In genomic region chr1:162680419-162681126, GRCh38 we compare ENCODE assay signal across 11 cellular contexts. TPM values are rescaled to one million over a fixed set of nuclear protein-coding genes. Genes with fewer than 3 reads are reported as not detected.
A peak's percentile ranks its signal among the peaks of the same experiment; 100 is the strongest.
DNase-seq lines count a peak whose midpoint lies in the region; ATAC-seq, FAIRE-seq and TF ChIP-seq lines count a peak whose summit lies in the region.
"Had no signal": no experiment of that assay in that cellular context is flagged by ENCODE, and none has a peak within 500 bp of the region (broad histone marks: within the 10 kb centered on the region; RNA-seq: fewer than 3 reads in every experiment).

No MANE protein-coding gene starts in this region.

- no peak for TF ChIP-seq POLR2A in IMR-90 (IDR thresholded peaks at IDR 0.05; ENCODE audit: low read depth, low read length)

- peak overlapping the region; percentile 13; the same call in 1 of the 2 replicates for H3K23ac ChIP-seq in IMR-90 (ENCODE audit: low read depth, low read length)

- peaks cover 17% of the 10 kb centered on the region for H3K4me1 ChIP-seq in IMR-90 (ENCODE audit: control insufficient read depth, insufficient read depth, low read length)
- H3K4me1 ChIP-seq in tibial artery: peaks cover 0 to 53% (median 30%) of the 10 kb centered on the region in 4 donors

- no peak overlapping the region for H3K4me2 ChIP-seq in IMR-90 (ENCODE audit: low read depth, low read length)

- H2AFZ ChIP-seq in IMR-90 (replicated peaks; ENCODE audit: low read length, poor library complexity): no peak overlapping the region

- H2BK120ac ChIP-seq in IMR-90 (ENCODE audit: low read depth, low read length): peak overlapping the region; percentile 41; the same call in 1 of the 2 replicates

- H4K5ac ChIP-seq in IMR-90 (ENCODE audit: low read depth, low read length): peak overlapping the region; percentile 23; the same call in 1 of the 2 replicates

- intact Hi-C loops in IMR-90 (cut with micrococcal nuclease): no loop called here
- intact Hi-C loops in tibial artery (cut with DNase I; ENCODE audit: low total_unique reads): no loop called here
- intact Hi-C loops in CD14-positive monocyte (cut with micrococcal nuclease): no loop called here

- H3K27ac ChIP-seq in IMR-90 (ENCODE audit: insufficient read depth, low read length): no peak overlapping the region
- H3K27ac ChIP-seq in tibial artery: peak overlapping the region; percentile 19 to 43

- no peak overlapping the region; the same call in 1 of the 2 replicates for H2AK5ac ChIP-seq in IMR-90 (ENCODE audit: low read depth, low read length)

- H3K36me3 Mint-ChIP-seq in CD14-positive monocyte: no peaks in the 10 kb centered on the region

- H3K4me3 ChIP-seq in IMR-90 (ENCODE audit: insufficient read depth, low read depth, low read length) (no peak overlapping the region), bronchial epithelial cell (ENCODE audit: low read depth, low read length) (no peak overlapping the region), tibial artery (no peak overlapping the region)

- no TSS peak for BruUV-seq in IMR-90 (replicated peaks; lab: Mats Ljungman, UMichigan)

- TF ChIP-seq RAD21 in IMR-90 (IDR thresholded peaks at IDR 0.05; ENCODE audit: low read length): no peak

- H3K9me3 Mint-ChIP-seq in CD14-positive monocyte: peaks cover 0 to 7% (median 0%) of the 10 kb centered on the region in 7 donors

- H4K91ac ChIP-seq in IMR-90 (ENCODE audit: insufficient read depth, low read depth, low read length): no peak overlapping the region

- H3K79me1 ChIP-seq in IMR-90 (ENCODE audit: low read depth in 1 of 2, low read length in 2 of 2): peaks cover 39 to 78% of the 10 kb centered on the region in 2 experiments

- no peak overlapping the region for H4K8ac ChIP-seq in IMR-90 (ENCODE audit: low read depth in 2 of 2, low read length in 2 of 2)

- no peak overlapping the region for H3K56ac ChIP-seq in IMR-90 (ENCODE audit: extremely low read depth, insufficient read depth, low read length)

- no peak overlapping the region for H3K14ac ChIP-seq in IMR-90 (replicated peaks; ENCODE audit: low read depth, low read length)

- POLR2A ChIA-PET in IMR-90 (lab: Charles Lee; ENCODE audit: unreplicated experiment): interaction anchor here (0.5 kb wide), 1 partner anchor 16 kb away, joined by 3 read pairs; no protein-coding TSS in a partner anchor

- peaks cover 15% of the 10 kb centered on the region for H3K9me1 ChIP-seq in IMR-90 (ENCODE audit: insufficient read depth, low read length)

- no peak for FAIRE-seq in bronchial epithelial cell (lab: Jason Lieb, UNC)

- H3K9me3 ChIP-seq in IMR-90 (ENCODE audit: control insufficient read depth, insufficient read depth, low read length) (peaks cover 2% of the 10 kb centered on the region; the same call in 1 of the 2 replicates), tibial artery (no peaks in the 10 kb centered on the region)

- peaks cover 0 to 2% (median 2%) of the 10 kb centered on the region in 3 donors for H3K27me3 Mint-ChIP-seq in CD14-positive monocyte (ENCODE audit: low read depth in 3 of 3)
- H3K27me3 Mint-ChIP-seq: activated naive CD8-positive, alpha-beta T cell had no signal

- in situ Hi-C loops in IMR-90 (cut with MboI; ENCODE audit: low sequenced_read_pairs): no loop called here

- dilution Hi-C loops in IMR-90 (cut with HindIII; ENCODE audit: low sequenced_read_pairs, unreplicated experiment): no loop called here

- WGBS in IMR-90 (ENCODE audit: extremely low coverage in 2 of 2, insufficient read length in 1 of 2), 2 experiments: no CpG with 5 or more reads among the region's 5 CpGs

- no peak overlapping the region for H2BK5ac ChIP-seq in IMR-90 (ENCODE audit: low read depth, low read length, poor library complexity, severe bottlenecking)

- peaks cover 62% of the 10 kb centered on the region for H4K20me1 ChIP-seq in IMR-90 (ENCODE audit: insufficient read depth, low read length)

- CTCF ChIA-PET in IMR-90 (lab: Yijun Ruan, JAX): interaction anchor here (0.6 kb wide), 1 partner anchor 60 kb away, joined by 3 read pairs; no protein-coding TSS in a partner anchor

- H3K4me3 Mint-ChIP-seq in CD14-positive monocyte: no peak overlapping the region
- H3K4me3 Mint-ChIP-seq: activated naive CD8-positive, alpha-beta T cell had no signal

- H2BK15ac ChIP-seq in IMR-90 (ENCODE audit: low read depth, low read length): 0 out of 3 replicates have a peak overlapping the region, but pooled peaks have one; percentile 3

- DNase-seq in IMR-90 (no peak), bronchial epithelial cell (ENCODE audit: low read depth) (peak; percentile 13), iris pigment epithelial cell (ENCODE audit: low read depth) (peak; percentile 39), tibial artery (no peak), CD14-positive monocyte (ENCODE audit: low spot score) (no peak), NCI-H345 (lab: John Stamatoyannopoulos, UW) (no peak)
- DNase-seq: NCI-H1417 treated with DMSO at 0.1 percent for 48 hours, NCI-H510A treated with DMSO at 0.1 percent for 48 hours, T-helper 1 cell had no signal

- ATAC-seq in IMR-90 (ENCODE audit: low read depth): no peak
- ATAC-seq in GM18519 (IDR thresholded peaks at IDR 0.05; ENCODE audit: low FRiP score, unreplicated experiment): no peak

- TF ChIP-seq CTCF in IMR-90 (conservative IDR thresholded peaks at IDR 0.05; ENCODE audit: low read depth, low read length) (no peak), bronchial epithelial cell (IDR thresholded peaks at IDR 0.05; ENCODE audit: insufficient read depth, low read length, severe bottlenecking) (no peak), tibial artery (IDR thresholded peaks at IDR 0.05) (no peak), CD14-positive monocyte (IDR thresholded peaks at IDR 0.05) (no peak)

- H3K4me1 Mint-ChIP-seq in CD14-positive monocyte: no peaks in the 10 kb centered on the region

- no peak overlapping the region for H3K9ac ChIP-seq in IMR-90 (ENCODE audit: low read depth, low read length)

- H2AK9ac ChIP-seq in IMR-90 (replicated peaks; ENCODE audit: low read depth, low read length, poor library complexity): no peak overlapping the region

- H2BK20ac ChIP-seq in IMR-90 (ENCODE audit: low read depth, low read length): 0 out of 2 replicates have a peak overlapping the region, but pooled peaks have one; percentile 24

- H3K27me3 ChIP-seq in IMR-90 (ENCODE audit: control insufficient read depth, insufficient read depth, low read length) (no peaks in the 10 kb centered on the region), bronchial epithelial cell (ENCODE audit: control insufficient read depth, insufficient read depth, low read length) (no peaks in the 10 kb centered on the region), tibial artery (no peaks in the 10 kb centered on the region)

- no peak overlapping the region for H3K18ac ChIP-seq in IMR-90 (ENCODE audit: low read depth, low read length)

- peaks cover 7% of the 10 kb centered on the region for H3K36me3 ChIP-seq in IMR-90 (ENCODE audit: control insufficient read depth, insufficient read depth, low read length)
- no peaks in the 10 kb centered on the region for H3K36me3 ChIP-seq in bronchial epithelial cell (ENCODE audit: control insufficient read depth, insufficient read depth, low read length)
- H3K36me3 ChIP-seq in tibial artery: no peaks in the 10 kb centered on the region

- peak overlapping the region; percentile 33; the same call in 1 of the 2 replicates for H3K4ac ChIP-seq in IMR-90 (ENCODE audit: low read depth, low read length)

- no peak overlapping the region for H3K27ac Mint-ChIP-seq in CD14-positive monocyte
- H3K27ac Mint-ChIP-seq: activated naive CD8-positive, alpha-beta T cell had no signal

TF ChIP-seq in IMR-90, 13 proteins besides CTCF, POLR2A, EP300 and RAD21:
- no peak for TF ChIP-seq FOS (IDR thresholded peaks at IDR 0.05; ENCODE audit: low read depth, low read length)
- TF ChIP-seq MAZ (IDR thresholded peaks at IDR 0.05; ENCODE audit: borderline replicate concordance, low read depth, low read length): no peak
- TF ChIP-seq CHD1 (IDR thresholded peaks at IDR 0.05; ENCODE audit: low read depth, low read length): no peak
- no peak for TF ChIP-seq RCOR1 (IDR thresholded peaks at IDR 0.05; ENCODE audit: insufficient replicate concordance, low read length)
- TF ChIP-seq ELK1 (IDR thresholded peaks at IDR 0.05; ENCODE audit: borderline replicate concordance, low read depth, low read length): no peak
- TF ChIP-seq RFX5 (IDR thresholded peaks at IDR 0.05; ENCODE audit: low read depth, low read length): no peak
- no peak for TF ChIP-seq CEBPB (IDR thresholded peaks at IDR 0.05; ENCODE audit: low read depth, low read length)
- TF ChIP-seq MXI1 (IDR thresholded peaks at IDR 0.05; ENCODE audit: borderline replicate concordance, low read depth, low read length): no peak

RNA-seq across cellular contexts. Expression of gene DDR2, which starts 48.3 kb away (rescaled TPM):
- total RNA-seq in IMR-90 (2012; rRNA removed): 194 and 245 TPM in 2 replicates
- polyA plus RNA-seq in IMR-90 (2012; rRNA removed): 64.3 and 66.1 TPM in 2 replicates
- polyA plus RNA-seq in IMR-90 (2012; cell fraction: cytosol; rRNA removed): 30.4 and 36.7 TPM in 2 replicates
- polyA plus RNA-seq in IMR-90 (2012; cell fraction: nucleus; rRNA removed; ENCODE audit: low replicate concordance): 28.4 and 79.2 TPM in 2 replicates
- 1.5 and 4.7 TPM in 2 replicates for total RNA-seq in bronchial epithelial cell
- polyA plus RNA-seq in CD14-positive monocyte: not detected

Comparison
In these comparisons a context has a peak if more than half of its experiments do, and no peak if none do; other contexts are left out.
1. DNase-seq: peak in bronchial epithelial cell (single experiment) and iris pigment epithelial cell (single experiment); none in IMR-90 (single experiment), tibial artery (0 of 2), CD14-positive monocyte (single experiment) and NCI-H345 (single experiment).
2. RNA of gene DDR2, which starts 48.3 kb away (total RNA-seq): 194 to 245 TPM in IMR-90; 1.5 to 4.7 TPM in bronchial epithelial cell; every median in the first group is over 10 times any median in the second.